In the genomic region with DNA sequence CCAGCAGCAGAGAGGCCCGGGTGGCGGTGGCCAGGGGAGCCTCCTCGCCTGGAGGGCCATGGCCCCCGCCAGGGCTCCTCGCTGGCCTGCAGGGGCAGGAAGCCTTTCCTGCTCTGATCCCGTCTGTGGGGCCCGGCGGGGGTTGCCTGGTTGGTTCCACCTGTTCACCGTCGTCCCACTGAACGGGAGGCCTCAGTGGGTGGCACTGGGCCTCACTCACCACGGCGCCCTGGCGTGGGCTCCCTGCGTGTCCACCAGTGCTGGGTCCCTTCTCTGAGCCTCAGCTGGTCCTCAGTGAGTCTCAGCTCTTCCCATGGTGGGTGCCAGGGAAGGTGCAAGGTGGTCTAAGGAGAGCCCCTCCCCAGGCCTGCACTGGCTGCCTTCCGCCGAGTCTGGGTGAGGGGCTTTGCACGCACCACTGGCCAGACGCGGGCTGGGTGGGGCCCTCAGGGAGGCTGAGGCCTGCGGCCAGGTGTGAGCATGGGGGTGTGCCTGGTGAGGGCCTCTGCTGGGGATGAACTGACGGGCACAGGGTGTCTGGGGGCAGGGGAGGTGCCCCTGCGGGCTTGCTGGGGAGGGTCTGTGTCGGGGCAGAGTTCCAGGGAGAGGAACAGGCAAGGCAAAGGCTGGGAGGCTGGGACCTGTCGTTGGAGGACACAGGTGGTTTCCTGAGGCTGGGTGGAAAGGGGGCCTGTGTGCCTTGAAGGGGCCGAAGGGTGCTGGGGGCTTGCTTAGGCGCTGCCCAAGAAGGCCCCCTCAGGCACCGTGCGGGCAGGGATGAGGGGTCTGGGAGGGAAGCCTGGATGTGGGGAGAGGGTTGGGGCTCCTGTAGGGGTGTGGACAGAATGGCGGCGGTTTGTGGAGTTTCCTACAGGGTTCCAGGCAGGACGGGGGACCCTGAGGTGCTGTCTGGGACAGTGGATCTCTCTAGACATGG, we compare ENCODE assay signal across 14 cellular contexts.
A peak's percentile ranks its signal among the peaks of the same experiment; 100 is the strongest.
DNase-seq lines count a peak whose midpoint lies in the region; ATAC-seq, FAIRE-seq and TF ChIP-seq lines count a peak whose summit lies in the region.
"Had no signal": no experiment of that assay in that cellular context is flagged by ENCODE, and none has a peak within 500 bp of the region (broad histone marks: within the 10 kb centered on the region; RNA-seq: fewer than 3 reads in every experiment).

No MANE protein-coding gene starts in this region.

- no peak overlapping the region for H2BK5ac ChIP-seq in IMR-90 (ENCODE audit: low read depth, low read length, poor library complexity, severe bottlenecking)

- no peak overlapping the region for H3K27ac ChIP-seq in IMR-90 (ENCODE audit: insufficient read depth, low read length)
- H3K27ac ChIP-seq: breast epithelium, parathyroid adenoma, transverse colon had no signal

- no peak overlapping the region for H3K14ac ChIP-seq in IMR-90 (replicated peaks; ENCODE audit: low read depth, low read length)

- H4K5ac ChIP-seq in IMR-90 (ENCODE audit: low read depth, low read length), result no peak overlapping the region

- DNase-seq in IMR-90 (no peak), sciatic nerve (ENCODE audit: low spot score) (peak; percentile 47), GM20000 (ENCODE audit: low spot score) (no peak), GM12891 (ENCODE audit: insufficient read length, low spot score) (no peak), NCI-H187 (lab: John Stamatoyannopoulos, UW) (no peak), ACHN (no peak)
- peak; percentile 60 for DNase-seq in activated CD8-positive, alpha-beta memory T cell treated with anti-CD3 and anti-CD28 coated beads for 24 hours
- DNase-seq: mesendoderm, NCI-H1048, NCI-H446 treated with DMSO at 0.1 percent for 48 hours, transverse colon had no signal

- H3K4ac ChIP-seq in IMR-90 (ENCODE audit: low read depth, low read length), result no peak overlapping the region

- no peak overlapping the region for H2AK5ac ChIP-seq in IMR-90 (ENCODE audit: low read depth, low read length)

- TF ChIP-seq RAD21 in IMR-90 (IDR thresholded peaks at IDR 0.05; ENCODE audit: low read length), result no peak

- H3K18ac ChIP-seq in IMR-90 (ENCODE audit: low read depth, low read length), result no peak overlapping the region

- H3K9ac ChIP-seq in IMR-90 (ENCODE audit: low read depth, low read length), result no peak overlapping the region
- H3K9ac ChIP-seq: parathyroid adenoma had no signal

- no peak overlapping the region for H3K23ac ChIP-seq in IMR-90 (ENCODE audit: low read depth, low read length)

- no peak overlapping the region for H3K56ac ChIP-seq in IMR-90 (ENCODE audit: extremely low read depth, insufficient read depth, low read length)

- FAIRE-seq in GM12891 (lab: Jason Lieb, UNC), result no peak

- ATAC-seq in IMR-90 (ENCODE audit: low read depth) (no peak), sciatic nerve (no peak)

- no peak overlapping the region for H2BK15ac ChIP-seq in IMR-90 (ENCODE audit: low read depth, low read length)

- BruUV-seq in IMR-90 (replicated peaks; lab: Mats Ljungman, UMichigan), result no TSS peak

- WGBS in IMR-90 (ENCODE audit: extremely low coverage in 2 of 2, insufficient read length in 1 of 2), 2 experiments, result 72% methylated on average over 16 of the region's 32 CpGs; no CpG with 5 or more reads in 1 of the 2 experiments

- H3K27me3 ChIP-seq in IMR-90 (ENCODE audit: control insufficient read depth, insufficient read depth, low read length), result no peaks in the 10 kb centered on the region

- no peak overlapping the region for H3K4me2 ChIP-seq in IMR-90 (ENCODE audit: low read depth, low read length)

- in situ Hi-C loops in IMR-90 (cut with MboI; ENCODE audit: low sequenced_read_pairs), result no loop called here
- in situ Hi-C loops in ACHN (cut with HindIII; ENCODE audit: low pct_ligation_motif_present, low pct_unique_long_range_greater_than_20kb, low sequenced_read_pairs), result no loop called here

- POLR2A ChIA-PET in IMR-90 (lab: Charles Lee; ENCODE audit: unreplicated experiment), result no interaction called here

- H3K79me1 ChIP-seq in IMR-90 (ENCODE audit: low read depth in 1 of 2, low read length in 2 of 2), result no peaks in the 10 kb centered on the region

- H3K4me3 ChIP-seq in IMR-90 (ENCODE audit: insufficient read depth, low read depth, low read length) (no peak overlapping the region), iPS-18c (ENCODE audit: insufficient read depth, low read depth, low read length) (0 out of 2 replicates have a peak overlapping the region, but pooled peaks have one; percentile 3)
- H3K4me3 ChIP-seq: breast epithelium, transverse colon had no signal

- no peak overlapping the region for H4K91ac ChIP-seq in IMR-90 (ENCODE audit: insufficient read depth, low read depth, low read length)

- TF ChIP-seq POLR2A in IMR-90 (IDR thresholded peaks at IDR 0.05; ENCODE audit: low read depth, low read length) (no peak), GM12891 (IDR thresholded peaks at IDR 0.05; ENCODE audit: low read depth, low read length) (no peak)

- no peaks in the 10 kb centered on the region for H3K9me1 ChIP-seq in IMR-90 (ENCODE audit: insufficient read depth, low read length)

- H2AFZ ChIP-seq in IMR-90 (replicated peaks; ENCODE audit: low read length, poor library complexity), result peak overlapping the region; percentile 6
- H2AFZ ChIP-seq: parathyroid adenoma had no signal

- TF ChIP-seq CTCF in IMR-90 (conservative IDR thresholded peaks at IDR 0.05; ENCODE audit: low read depth, low read length) (no peak), GM20000 (IDR thresholded peaks at IDR 0.05; ENCODE audit: extremely low read depth, missing control alignments) (no peak)

- no peaks in the 10 kb centered on the region for H3K36me3 ChIP-seq in IMR-90 (ENCODE audit: control insufficient read depth, insufficient read depth, low read length)
- H3K36me3 ChIP-seq: breast epithelium, transverse colon had no signal

- no peaks in the 10 kb centered on the region for H4K20me1 ChIP-seq in IMR-90 (ENCODE audit: insufficient read depth, low read length)

- H2AK9ac ChIP-seq in IMR-90 (replicated peaks; ENCODE audit: low read depth, low read length, poor library complexity), result no peak overlapping the region

- dilution Hi-C loops in IMR-90 (cut with HindIII; ENCODE audit: low sequenced_read_pairs, unreplicated experiment), result no loop called here

- peaks cover 49% of the 10 kb centered on the region for H3K9me3 ChIP-seq in IMR-90 (ENCODE audit: control insufficient read depth, insufficient read depth, low read length)
- H3K9me3 ChIP-seq in iPS-18c (ENCODE audit: control insufficient read depth, insufficient read depth, low read length), result peaks cover 36% of the 10 kb centered on the region
- H3K9me3 ChIP-seq: transverse colon had no signal

- H4K8ac ChIP-seq in IMR-90 (ENCODE audit: low read depth in 2 of 2, low read length in 2 of 2), result no peak overlapping the region

- H2BK20ac ChIP-seq in IMR-90 (ENCODE audit: low read depth, low read length), result no peak overlapping the region

- intact Hi-C loops in IMR-90 (cut with micrococcal nuclease) (no loop called here), sciatic nerve (cut with DNase I) (no loop called here)

- H2BK120ac ChIP-seq in IMR-90 (ENCODE audit: low read depth, low read length), result no peak overlapping the region

- CTCF ChIA-PET in IMR-90 (lab: Yijun Ruan, JAX), result no interaction called here

- no peaks in the 10 kb centered on the region for H3K4me1 ChIP-seq in IMR-90 (ENCODE audit: control insufficient read depth, insufficient read depth, low read length)
- H3K4me1 ChIP-seq: breast epithelium, parathyroid adenoma, transverse colon had no signal

TF ChIP-seq in IMR-90, 13 proteins besides CTCF, POLR2A, EP300 and RAD21:
- TF ChIP-seq SMC3 (IDR thresholded peaks at IDR 0.05; ENCODE audit: low read depth, low read length) (no peak), CEBPB (IDR thresholded peaks at IDR 0.05; ENCODE audit: low read depth, low read length) (no peak), BHLHE40 (IDR thresholded peaks at IDR 0.05; ENCODE audit: low read depth, low read length) (no peak), RFX5 (IDR thresholded peaks at IDR 0.05; ENCODE audit: low read depth, low read length) (no peak), RCOR1 (IDR thresholded peaks at IDR 0.05; ENCODE audit: insufficient replicate concordance, low read length) (no peak), CHD1 (IDR thresholded peaks at IDR 0.05; ENCODE audit: low read depth, low read length) (no peak), NFE2L2 (IDR thresholded peaks at IDR 0.05; ENCODE audit: low read depth, low read length) (no peak), MXI1 (IDR thresholded peaks at IDR 0.05; ENCODE audit: borderline replicate concordance, low read depth, low read length) (no peak), MAZ (IDR thresholded peaks at IDR 0.05; ENCODE audit: borderline replicate concordance, low read depth, low read length) (no peak)
- TF ChIP-seq, protein P1, sequence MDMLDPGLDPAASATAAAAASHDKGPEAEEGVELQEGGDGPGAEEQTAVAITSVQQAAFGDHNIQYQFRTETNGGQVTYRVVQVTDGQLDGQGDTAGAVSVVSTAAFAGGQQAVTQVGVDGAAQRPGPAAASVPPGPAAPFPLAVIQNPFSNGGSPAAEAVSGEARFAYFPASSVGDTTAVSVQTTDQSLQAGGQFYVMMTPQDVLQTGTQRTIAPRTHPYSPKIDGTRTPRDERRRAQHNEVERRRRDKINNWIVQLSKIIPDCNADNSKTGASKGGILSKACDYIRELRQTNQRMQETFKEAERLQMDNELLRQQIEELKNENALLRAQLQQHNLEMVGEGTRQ (IDR thresholded peaks at IDR 0.05; ENCODE audit: low read depth, low read length), result no peak

TF ChIP-seq in GM12891, 5 proteins besides CTCF, POLR2A, EP300 and RAD21:
- TF ChIP-seq PAX5 (IDR thresholded peaks at IDR 0.05; ENCODE audit: insufficient read depth, low read length, severe bottlenecking), result no peak
- no peak for TF ChIP-seq SPI1 (IDR thresholded peaks at IDR 0.05; ENCODE audit: low read depth, low read length)
- TF ChIP-seq TAF1 (IDR thresholded peaks at IDR 0.05; ENCODE audit: low read depth, low read length), result no peak
- no peak for TF ChIP-seq POU2F2 (IDR thresholded peaks at IDR 0.05; ENCODE audit: low read depth, low read length)
- no peak for TF ChIP-seq POLR2AphosphoS5 (IDR thresholded peaks at IDR 0.05; ENCODE audit: low read depth, low read length)

Comparison
In these comparisons a context has a peak if more than half of its experiments do, and no peak if none do; other contexts are left out.
1. DNase-seq: peak in activated CD8-positive, alpha-beta memory T cell treated with anti-CD3 and anti-CD28 coated beads for 24 hours (single experiment) and sciatic nerve (single experiment); none in IMR-90 (single experiment), GM20000 (single experiment), GM12891 (single experiment), NCI-H187 (0 of 2) and ACHN (single experiment).